8 cellular contexts compared by ENCODE assay signal in the genomic region with DNA sequence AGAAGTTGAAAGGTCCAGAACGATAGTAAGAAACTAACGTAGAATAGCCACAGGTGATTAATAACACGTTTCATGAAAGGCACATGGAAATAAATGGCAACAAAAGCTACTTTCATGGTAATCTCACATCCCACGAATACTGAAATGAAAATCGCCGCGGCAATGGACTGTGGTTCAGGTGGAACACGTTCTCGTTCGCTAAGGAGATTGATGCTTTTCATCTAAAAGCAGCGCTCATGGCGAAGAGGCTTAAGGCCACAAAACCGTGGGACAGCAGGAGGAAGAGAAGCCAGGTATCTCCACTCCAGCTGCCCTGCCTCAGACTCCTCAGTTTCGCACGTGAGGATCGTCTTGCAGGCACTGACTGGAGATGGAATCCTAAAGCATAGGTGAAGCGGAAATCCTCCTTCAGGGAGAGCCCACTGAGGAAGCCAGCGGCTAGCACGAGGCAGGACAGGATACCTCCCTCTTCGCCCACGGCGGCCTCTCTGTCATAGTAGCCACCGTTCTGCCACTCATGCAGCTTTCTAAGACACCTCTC. TPM values are rescaled to one million over a fixed set of nuclear protein-coding genes. Genes with fewer than 3 reads are reported as not detected.
A peak's percentile ranks its signal among the peaks of the same experiment; 100 is the strongest.
DNase-seq lines count a peak whose midpoint lies in the region; ATAC-seq and TF ChIP-seq lines count a peak whose summit lies in the region.

No MANE protein-coding gene starts in this region.

- peak overlapping the region; percentile 89 for H3K4me3 ChIP-seq in AG10803 (ENCODE audit: low read length)

- no peak for DNase-seq in AG10803 (ENCODE audit: low read depth)
- peak; percentile 60 for DNase-seq in SHP77 treated with DMSO at 0.1 percent for 48 hours (lab: John Stamatoyannopoulos, UW)
- DNase-seq in endothelial cell (ENCODE audit: low spot score) = no peak
- no peak for DNase-seq in nephron progenitor cell
- DNase-seq in ecto neural progenitor cell (ENCODE audit: low spot score) = no peak
- DNase-seq in activated gamma-delta T cell (lab: John Stamatoyannopoulos, UW) = no peak

- H3K36me3 Mint-ChIP-seq in endothelial cell (ENCODE audit: low read depth, unreplicated experiment) = no peaks in the 10 kb centered on the region
- peaks cover 10% of the 10 kb centered on the region for H3K36me3 Mint-ChIP-seq in nephron progenitor cell (ENCODE audit: low read depth)

- TF ChIP-seq CTCF in AG10803 (conservative IDR thresholded peaks at IDR 0.05; ENCODE audit: low read length) (no peak), endothelial cell (IDR thresholded peaks at IDR 0.05; ENCODE audit: unreplicated experiment) (no peak), nephron progenitor cell (IDR thresholded peaks at IDR 0.05) (no peak)

- peak overlapping the region; percentile 84 for H3K27ac Mint-ChIP-seq in endothelial cell (ENCODE audit: unreplicated experiment)
- H3K27ac Mint-ChIP-seq in nephron progenitor cell = peak overlapping the region; percentile 94

- H3K4me1 Mint-ChIP-seq in endothelial cell (ENCODE audit: unreplicated experiment) (peaks cover 10% of the 10 kb centered on the region), nephron progenitor cell (peaks cover 25% of the 10 kb centered on the region)

- H3K27me3 Mint-ChIP-seq in endothelial cell (ENCODE audit: unreplicated experiment) = peaks cover 3% of the 10 kb centered on the region
- H3K27me3 Mint-ChIP-seq in nephron progenitor cell (ENCODE audit: low read depth, poor library complexity) = peaks cover 20% of the 10 kb centered on the region

- ATAC-seq in GM18870 (IDR thresholded peaks at IDR 0.05; ENCODE audit: unreplicated experiment) (peak; percentile 12), HG03175 (IDR thresholded peaks at IDR 0.05; ENCODE audit: unreplicated experiment) (peak; percentile 20)

- H3K9me3 Mint-ChIP-seq in endothelial cell (ENCODE audit: unreplicated experiment) = no peaks in the 10 kb centered on the region
- H3K9me3 Mint-ChIP-seq in nephron progenitor cell = peaks cover 3% of the 10 kb centered on the region

- H3K4me3 Mint-ChIP-seq in endothelial cell (ENCODE audit: unreplicated experiment) (peak overlapping the region; percentile 94), nephron progenitor cell (peak overlapping the region; percentile 87)

RNA-seq across cellular contexts. Expression of a gene that starts 0.7 kb away (rescaled TPM):
- 30.0 TPM for total RNA-seq in endothelial cell (ENCODE audit: unreplicated experiment)

RNA-seq across cellular contexts. Expression of a gene that starts 21.1 kb away (rescaled TPM):
- total RNA-seq in endothelial cell (ENCODE audit: unreplicated experiment) = not detected
